8 cellular contexts compared by ENCODE assay signal in the genomic region with DNA sequence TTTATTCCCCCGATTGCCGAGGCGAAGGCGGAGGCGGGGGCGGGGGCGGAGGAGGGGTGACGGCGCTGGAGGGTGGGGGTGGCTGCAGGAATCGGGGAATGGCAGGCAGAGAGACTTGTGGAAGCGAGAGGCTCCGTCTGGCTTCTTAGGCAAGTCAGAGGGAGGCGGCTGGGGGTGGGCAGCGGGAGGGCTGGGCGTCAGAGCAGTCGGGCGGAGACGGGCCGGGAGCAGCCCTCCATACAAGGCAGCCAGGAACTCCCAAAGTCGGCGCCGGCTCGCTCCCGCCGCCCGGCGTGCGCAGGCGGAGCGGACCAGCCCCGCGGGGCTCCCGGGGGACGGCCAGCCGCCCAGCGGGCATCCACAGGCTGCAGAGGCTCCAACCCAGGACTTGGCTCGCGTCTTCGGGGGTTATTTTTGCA. TPM values are rescaled to one million over a fixed set of nuclear protein-coding genes. Genes with fewer than 3 reads are reported as not detected.
A peak's percentile ranks its signal among the peaks of the same experiment; 100 is the strongest.
DNase-seq lines count a peak whose midpoint lies in the region; ATAC-seq, FAIRE-seq and TF ChIP-seq lines count a peak whose summit lies in the region.

No MANE protein-coding gene starts in this region.

- DNase-seq in NCI-H2171 treated with DMSO at 0.1 percent for 48 hours (lab: John Stamatoyannopoulos, UW) (peak; percentile 88), amniotic epithelial cell (ENCODE audit: low read depth) (peak; percentile 86), left ventricle myocardium inferior (peak; percentile 88), pancreas (peak; percentile 25 to 75 (median 42)), T-helper 9 cell (no peak)

- FAIRE-seq in pancreas (lab: Jason Lieb, UNC) = no peak

- intact Hi-C loops in left ventricle myocardium inferior (cut with micrococcal nuclease) = no loop called here
- intact Hi-C loops in pancreas (cut with DNase I) = no loop called here

- TF ChIP-seq CTCF in left ventricle myocardium inferior (IDR thresholded peaks at IDR 0.05; ENCODE audit: borderline replicate concordance) = peak; percentile 55
- TF ChIP-seq CTCF in pancreas (IDR thresholded peaks at IDR 0.05) = no peak

- peak; percentile 36 for ATAC-seq in GM19351 (IDR thresholded peaks at IDR 0.05; ENCODE audit: unreplicated experiment)
- peak; percentile 77 to 91 (median 86) for ATAC-seq in pancreas
- no peak for ATAC-seq in HG02938 (IDR thresholded peaks at IDR 0.05; ENCODE audit: unreplicated experiment)

- H3K4me1 ChIP-seq in ACC112 (ENCODE audit: control insufficient read depth, insufficient read depth, low read length, unreplicated experiment) (peaks cover 14% of the 10 kb centered on the region), left ventricle myocardium inferior (peaks cover 54% of the 10 kb centered on the region), pancreas (no peaks in the 10 kb centered on the region)

- no peaks in the 10 kb centered on the region for H3K9me3 ChIP-seq in left ventricle myocardium inferior (replicated peaks)
- H3K9me3 ChIP-seq in pancreas = no peaks in the 10 kb centered on the region

- peak overlapping the region; percentile 94 for H3K4me3 ChIP-seq in ACC112 (ENCODE audit: low read depth, low read length)
- peak overlapping the region; percentile 77 for H3K4me3 ChIP-seq in left ventricle myocardium inferior
- H3K4me3 ChIP-seq in pancreas = peak overlapping the region; percentile 27 to 62 (median 48)

- H3K27me3 ChIP-seq in ACC112 (ENCODE audit: insufficient read depth, low read length) = no peaks in the 10 kb centered on the region
- no peaks in the 10 kb centered on the region for H3K27me3 ChIP-seq in left ventricle myocardium inferior (ENCODE audit: low read depth)
- peaks cover 0 to 28% (median 13%) of the 10 kb centered on the region in 4 donors for H3K27me3 ChIP-seq in pancreas

- H3K27ac ChIP-seq in ACC112 (ENCODE audit: low read depth, low read length) (peak overlapping the region; percentile 54), left ventricle myocardium inferior (replicated peaks) (peak overlapping the region; percentile 94), pancreas (peak overlapping the region in 1 of 4 donors; percentile 65)

- H2AFZ ChIP-seq in ACC112 (ENCODE audit: low read length, unreplicated experiment) = peak overlapping the region; percentile 92

- H3K36me3 ChIP-seq in ACC112 (ENCODE audit: insufficient read depth, low read length) (no peaks in the 10 kb centered on the region), left ventricle myocardium inferior (no peaks in the 10 kb centered on the region), pancreas (no peaks in the 10 kb centered on the region)

- H3K79me2 ChIP-seq in ACC112 (ENCODE audit: control insufficient read depth, insufficient read depth, low read length, unreplicated experiment) = peaks cover 30% of the 10 kb centered on the region

- WGBS in pancreas, 2 donors = 0 to 1% methylated on average over 24 to 39 of the region's 39 CpGs

RNA-seq across cellular contexts. Expression of gene CACNA2D1, which starts 0.2 kb away (rescaled TPM):
- total RNA-seq in left ventricle myocardium inferior (64.6 TPM), pancreas (1 to 10 TPM in 5 of 6 donors, under 1 TPM in 1; 0.79 to 5.0 (median 2.1) TPM)
- 1 to 10 TPM in 1 of 2 donors, under 1 TPM in 1; 0.80 to 4.0 TPM for polyA plus RNA-seq in pancreas

Comparison
In these comparisons a context has a peak if more than half of its experiments do, and no peak if none do; other contexts are left out.
1. RNA of gene CACNA2D1, which starts 0.2 kb away (total RNA-seq): 64.6 TPM in left ventricle myocardium inferior (single experiment); 0.79 to 5.0 TPM in pancreas; every median in the first group is over 10 times any median in the second.
2. Peak in every context shown above with its lines, with median percentiles within 50 percentile points of each other: H3K4me3 ChIP-seq.